Comparison of ENCODE assay signal across 8 cellular contexts in the genomic region with DNA sequence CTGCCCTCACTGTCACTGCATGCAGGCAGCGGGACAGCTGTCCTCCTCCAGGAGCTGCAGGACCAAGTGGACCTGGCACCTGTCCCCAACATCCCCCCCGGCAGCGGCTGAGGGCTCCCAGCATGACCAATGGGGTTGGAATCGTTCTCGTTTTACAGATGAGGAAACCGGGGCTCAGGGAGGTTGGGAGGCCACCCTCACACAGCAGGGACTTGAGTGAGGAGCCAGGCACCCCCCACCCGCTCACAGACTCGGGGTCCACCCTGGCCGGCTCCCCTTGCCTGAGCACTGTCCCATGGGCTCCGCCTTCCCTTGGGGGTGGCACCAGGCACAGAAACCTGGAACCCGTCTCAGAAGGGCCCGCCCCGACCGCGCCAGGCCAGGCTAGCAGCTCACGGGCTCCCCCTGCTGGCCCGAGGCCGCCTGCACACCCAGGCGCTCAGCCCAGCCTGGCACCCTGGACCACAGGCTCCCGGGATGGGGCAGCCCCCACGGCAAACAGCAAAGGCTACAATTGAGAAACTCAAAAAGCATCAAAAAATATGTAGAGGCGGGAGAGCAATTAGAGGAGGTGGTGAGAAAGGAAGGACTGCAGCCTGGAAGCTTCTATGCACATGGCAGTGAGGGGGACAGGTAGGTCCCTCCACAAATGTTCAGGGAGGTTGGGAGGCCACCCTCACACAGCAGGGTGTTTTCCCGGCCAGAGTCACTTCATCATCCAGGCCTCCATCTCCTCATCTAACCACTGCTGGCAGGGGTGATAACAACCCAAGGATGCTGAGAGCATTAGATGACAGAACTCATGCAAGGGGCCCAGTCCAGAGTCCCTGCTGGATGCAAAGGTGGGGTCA. TPM values are rescaled to one million over a fixed set of nuclear protein-coding genes. Genes with fewer than 3 reads are reported as not detected.
DNase-seq lines count a peak whose midpoint lies in the region; ATAC-seq and TF ChIP-seq lines count a peak whose summit lies in the region.

No MANE protein-coding gene starts in this region.

- H3K79me2 ChIP-seq in mammary epithelial cell (ENCODE audit: insufficient read depth, low read length) = no peaks in the 10 kb centered on the region

- H3K27me3 Mint-ChIP-seq in WTC11 (ENCODE audit: low read depth) = peaks cover 2% of the 10 kb centered on the region; the same call in 1 of the 2 replicates

- TF ChIP-seq CTCF in GM20000 (IDR thresholded peaks at IDR 0.05; ENCODE audit: extremely low read depth, missing control alignments) (peak; percentile 100), NB4 (IDR thresholded peaks at IDR 0.05; ENCODE audit: low read depth, low read length) (peak; percentile 96), WTC11 (IDR thresholded peaks at IDR 0.05) (peak; percentile 99), mammary epithelial cell (conservative IDR thresholded peaks at IDR 0.05 in 1 of 2, IDR thresholded peaks at IDR 0.05 in 1 of 2; ENCODE audit: extremely low read depth in 1 of 2, insufficient read depth in 1 of 2, low read depth in 1 of 2, low read length in 2 of 2) (peak; percentile 87 to 99)

- CTCF ChIA-PET in WTC11 (lab: Charles Lee) = interaction anchor here (0.6 to 2.2 kb wide), 40 partner anchors 9 to 316 kb away, joined by 3 to 14 read pairs (median 4); a partner anchor contains a TSS
- CTCF ChIA-PET in mammary epithelial cell (lab: Charles Lee; ENCODE audit: low non-redundant PET) = interaction anchor here (1.0 kb wide), 1 partner anchor 207 kb away, joined by 5 read pairs; no protein-coding TSS in a partner anchor

- dilution Hi-C loops in mammary epithelial cell (cut with HindIII; ENCODE audit: low sequenced_read_pairs) = no loop called here

- WGBS in mammary epithelial cell (ENCODE audit: low coverage, missing lambda C conversion rate) = 15% methylated on average over 22 of the region's 23 CpGs

- intact Hi-C loops in mammary epithelial cell (cut with micrococcal nuclease) = loop anchor here (1.0 to 2.0 kb wide), 3 partner anchors 112 to 386 kb away; no protein-coding TSS in a partner anchor

- no peaks in the 10 kb centered on the region for H3K9me3 Mint-ChIP-seq in WTC11

- no TSS peak for BruUV-seq in mammary epithelial cell (replicated peaks; lab: Mats Ljungman, UMichigan)

- H3K36me3 ChIP-seq in mammary epithelial cell (ENCODE audit: insufficient read depth, low read length) = no peaks in the 10 kb centered on the region

- no peaks in the 10 kb centered on the region for H3K9me3 ChIP-seq in mammary epithelial cell (replicated peaks; ENCODE audit: insufficient read depth, low read length)

- POLR2A ChIA-PET in WTC11 (lab: Charles Lee) = interaction anchor here (1.0 to 1.1 kb wide), 2 partner anchors 97 to 233 kb away, joined by 3 read pairs; no protein-coding TSS in a partner anchor

- peaks cover 30% of the 10 kb centered on the region for H3K4me1 Mint-ChIP-seq in WTC11

- no peak overlapping the region for H3K27ac ChIP-seq in mammary epithelial cell (ENCODE audit: insufficient read depth, low read depth, low read length)

- peak overlapping the region; percentile 63 for H2AFZ ChIP-seq in mammary epithelial cell (ENCODE audit: low read depth, low read length)

- H3K4me3 Mint-ChIP-seq in WTC11 = no peak overlapping the region

- peaks cover 4% of the 10 kb centered on the region for H3K4me1 ChIP-seq in mammary epithelial cell (ENCODE audit: insufficient read depth, low read length)

- peak in 10 of 14 donors; percentile 24 to 75 (median 40) for DNase-seq in C1 segment of cervical spinal cord (lab: John Stamatoyannopoulos, UW)
- peak; percentile 93 for DNase-seq in GM20000 (ENCODE audit: low spot score)
- DNase-seq in NB4 (ENCODE audit: low read depth) = peak; percentile 69
- peak; percentile 78 for DNase-seq in WTC11 (ENCODE audit: low spot score)
- peak; percentile 29 for DNase-seq in mammary epithelial cell
- DNase-seq in left kidney (ENCODE audit: low read depth, low spot score) = peak; percentile 72
- peak; percentile 63 to 76 for DNase-seq in stimulated activated CD4-positive, alpha-beta T cell treated with anti-CD3 and anti-CD28 coated beads, Interleukin-4, amount 100 ng/mL, for 48 hours (ENCODE audit: low read depth in 2 of 2)

- TF ChIP-seq POLR2A in NB4 (IDR thresholded peaks at IDR 0.05; ENCODE audit: extremely low read depth, insufficient read length) = no peak

- peak; percentile 83 for ATAC-seq in WTC11
- ATAC-seq in HG03097 (IDR thresholded peaks at IDR 0.05; ENCODE audit: low FRiP score, unreplicated experiment) = no peak

- in situ Hi-C loops in mammary epithelial cell (cut with MboI; ENCODE audit: low sequenced_read_pairs in 2 of 2) = no loop called here

- no peaks in the 10 kb centered on the region for H4K20me1 ChIP-seq in mammary epithelial cell (ENCODE audit: insufficient read depth, low read length)

- H3K27ac Mint-ChIP-seq in WTC11 = no peak overlapping the region

- H3K9ac ChIP-seq in mammary epithelial cell (ENCODE audit: insufficient read depth, low read length) = no peak overlapping the region

- no peaks in the 10 kb centered on the region for H3K36me3 Mint-ChIP-seq in WTC11

- no peaks in the 10 kb centered on the region for H3K27me3 ChIP-seq in mammary epithelial cell (ENCODE audit: insufficient read depth, low read length)

- H3K4me3 ChIP-seq in NB4 (ENCODE audit: low read depth, low read length) (no peak overlapping the region), mammary epithelial cell (replicated peaks in 1 of 3; ENCODE audit: insufficient read depth in 1 of 3, low read depth in 2 of 3, low read length in 3 of 3) (peak overlapping the region in 2 of 3 experiments; percentile 7 to 17)

- H3K4me2 ChIP-seq in mammary epithelial cell (ENCODE audit: insufficient read depth, low read depth, low read length) = peak overlapping the region; percentile 76

TF ChIP-seq in WTC11, 78 proteins besides CTCF, POLR2A, EP300 and RAD21 (continues in another document):
- TF ChIP-seq ZNF423 (CRISPR knock-in tag; IDR thresholded peaks at IDR 0.05) (no peak), GABPB1 (CRISPR knock-in tag; IDR thresholded peaks at IDR 0.05) (no peak)
- TF ChIP-seq, protein P1, sequence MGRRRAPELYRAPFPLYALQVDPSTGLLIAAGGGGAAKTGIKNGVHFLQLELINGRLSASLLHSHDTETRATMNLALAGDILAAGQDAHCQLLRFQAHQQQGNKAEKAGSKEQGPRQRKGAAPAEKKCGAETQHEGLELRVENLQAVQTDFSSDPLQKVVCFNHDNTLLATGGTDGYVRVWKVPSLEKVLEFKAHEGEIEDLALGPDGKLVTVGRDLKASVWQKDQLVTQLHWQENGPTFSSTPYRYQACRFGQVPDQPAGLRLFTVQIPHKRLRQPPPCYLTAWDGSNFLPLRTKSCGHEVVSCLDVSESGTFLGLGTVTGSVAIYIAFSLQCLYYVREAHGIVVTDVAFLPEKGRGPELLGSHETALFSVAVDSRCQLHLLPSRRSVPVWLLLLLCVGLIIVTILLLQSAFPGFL (CRISPR knock-in tag; IDR thresholded peaks at IDR 0.05; ENCODE audit: borderline replicate concordance) = no peak
- TF ChIP-seq, protein P2, sequence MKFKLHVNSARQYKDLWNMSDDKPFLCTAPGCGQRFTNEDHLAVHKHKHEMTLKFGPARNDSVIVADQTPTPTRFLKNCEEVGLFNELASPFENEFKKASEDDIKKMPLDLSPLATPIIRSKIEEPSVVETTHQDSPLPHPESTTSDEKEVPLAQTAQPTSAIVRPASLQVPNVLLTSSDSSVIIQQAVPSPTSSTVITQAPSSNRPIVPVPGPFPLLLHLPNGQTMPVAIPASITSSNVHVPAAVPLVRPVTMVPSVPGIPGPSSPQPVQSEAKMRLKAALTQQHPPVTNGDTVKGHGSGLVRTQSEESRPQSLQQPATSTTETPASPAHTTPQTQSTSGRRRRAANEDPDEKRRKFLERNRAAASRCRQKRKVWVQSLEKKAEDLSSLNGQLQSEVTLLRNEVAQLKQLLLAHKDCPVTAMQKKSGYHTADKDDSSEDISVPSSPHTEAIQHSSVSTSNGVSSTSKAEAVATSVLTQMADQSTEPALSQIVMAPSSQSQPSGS (CRISPR knock-in tag; IDR thresholded peaks at IDR 0.05; ENCODE audit: borderline replicate concordance, low read depth) = no peak
- TF ChIP-seq, protein P3, sequence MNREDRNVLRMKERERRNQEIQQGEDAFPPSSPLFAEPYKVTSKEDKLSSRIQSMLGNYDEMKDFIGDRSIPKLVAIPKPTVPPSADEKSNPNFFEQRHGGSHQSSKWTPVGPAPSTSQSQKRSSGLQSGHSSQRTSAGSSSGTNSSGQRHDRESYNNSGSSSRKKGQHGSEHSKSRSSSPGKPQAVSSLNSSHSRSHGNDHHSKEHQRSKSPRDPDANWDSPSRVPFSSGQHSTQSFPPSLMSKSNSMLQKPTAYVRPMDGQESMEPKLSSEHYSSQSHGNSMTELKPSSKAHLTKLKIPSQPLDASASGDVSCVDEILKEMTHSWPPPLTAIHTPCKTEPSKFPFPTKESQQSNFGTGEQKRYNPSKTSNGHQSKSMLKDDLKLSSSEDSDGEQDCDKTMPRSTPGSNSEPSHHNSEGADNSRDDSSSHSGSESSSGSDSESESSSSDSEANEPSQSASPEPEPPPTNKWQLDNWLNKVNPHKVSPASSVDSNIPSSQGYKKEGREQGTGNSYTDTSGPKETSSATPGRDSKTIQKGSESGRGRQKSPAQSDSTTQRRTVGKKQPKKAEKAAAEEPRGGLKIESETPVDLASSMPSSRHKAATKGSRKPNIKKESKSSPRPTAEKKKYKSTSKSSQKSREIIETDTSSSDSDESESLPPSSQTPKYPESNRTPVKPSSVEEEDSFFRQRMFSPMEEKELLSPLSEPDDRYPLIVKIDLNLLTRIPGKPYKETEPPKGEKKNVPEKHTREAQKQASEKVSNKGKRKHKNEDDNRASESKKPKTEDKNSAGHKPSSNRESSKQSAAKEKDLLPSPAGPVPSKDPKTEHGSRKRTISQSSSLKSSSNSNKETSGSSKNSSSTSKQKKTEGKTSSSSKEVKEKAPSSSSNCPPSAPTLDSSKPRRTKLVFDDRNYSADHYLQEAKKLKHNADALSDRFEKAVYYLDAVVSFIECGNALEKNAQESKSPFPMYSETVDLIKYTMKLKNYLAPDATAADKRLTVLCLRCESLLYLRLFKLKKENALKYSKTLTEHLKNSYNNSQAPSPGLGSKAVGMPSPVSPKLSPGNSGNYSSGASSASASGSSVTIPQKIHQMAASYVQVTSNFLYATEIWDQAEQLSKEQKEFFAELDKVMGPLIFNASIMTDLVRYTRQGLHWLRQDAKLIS (CRISPR knock-in tag; IDR thresholded peaks at IDR 0.05; ENCODE audit: borderline replicate concordance) = no peak

RNA-seq across cellular contexts. Expression of a gene that starts 12.8 kb away (rescaled TPM):
- 36.9 to 54.4 TPM (median 52.9 TPM) in 3 replicates for total RNA-seq in WTC11 (2021)
- 10 to 100 TPM; 11.4 to 13.2 TPM for total RNA-seq in mammary epithelial cell
- 6.6 TPM for polyA plus RNA-seq in mammary epithelial cell
- not detected for polyA minus RNA-seq in mammary epithelial cell

RNA-seq across cellular contexts. Expression of a gene that starts 32.9 kb away (rescaled TPM):
- 291 to 296 TPM (median 296 TPM) in 3 replicates for total RNA-seq in WTC11 (2021)
- total RNA-seq in mammary epithelial cell = 100 to 1,000 TPM; 105 to 173 TPM
- 187 TPM for polyA plus RNA-seq in mammary epithelial cell
- polyA minus RNA-seq in mammary epithelial cell = 270 TPM

RNA-seq across cellular contexts. Expression of a gene that starts 53.5 kb away (rescaled TPM):
- total RNA-seq in WTC11 (2021) (3.8 to 8.2 TPM (median 3.8 TPM) in 3 replicates), mammary epithelial cell (1 to 10 TPM; 1.5 to 1.9 TPM)
- polyA plus RNA-seq in mammary epithelial cell = 0.58 TPM
- polyA minus RNA-seq in mammary epithelial cell = not detected

Comparison
In these comparisons a context has a peak if more than half of its experiments do, and no peak if none do; other contexts are left out.
1. DNase-seq: peak in every context shown above with its lines; median percentile 93 in GM20000; 78 in WTC11; 72 in left kidney; 70 in stimulated activated CD4-positive, alpha-beta T cell treated with anti-CD3 and anti-CD28 coated beads, Interleukin-4, amount 100 ng/mL, for 48 hours; 69 in NB4; 40 in C1 segment of cervical spinal cord; 29 in mammary epithelial cell.